35 cellular contexts compared by ENCODE assay signal in the genomic region with DNA sequence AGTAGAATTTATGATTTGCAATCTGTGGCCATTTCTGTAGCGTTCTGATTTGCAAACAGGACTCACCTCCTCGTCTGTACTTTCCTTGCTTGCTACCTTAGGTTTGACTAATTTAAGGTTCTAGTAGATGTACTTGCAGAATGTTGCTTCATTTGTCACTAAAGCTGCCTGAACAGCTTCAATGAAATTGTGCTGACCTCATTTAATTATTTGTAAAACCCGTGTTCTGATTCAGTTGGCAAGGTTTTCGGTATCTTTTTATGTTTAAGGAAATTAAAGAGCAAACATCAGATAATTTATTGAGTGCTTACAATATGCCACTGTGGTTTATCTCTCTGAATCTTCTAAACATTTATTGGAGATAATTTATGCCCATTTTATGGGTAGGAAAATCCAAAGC.
"Had no signal": no experiment of that assay in that cellular context is flagged by ENCODE, and none has a peak within 500 bp of the region (broad histone marks: within the 10 kb centered on the region; RNA-seq: fewer than 3 reads in every experiment).

No MANE protein-coding gene starts in this region.

- H3K9me3 ChIP-seq: MG63 had no signal

- DNase-seq: Karpas-422, Kasumi-1, MG63, MM.1S, MV-4-11, NCI-H1048, NCI-H1092, NCI-H1092 treated with DMSO at 0.1 percent for 48 hours, NCI-H1105, NCI-H1105 treated with DMSO at 0.1 percent for 48 hours, NCI-H1417, NCI-H1417 treated with DMSO at 0.1 percent for 48 hours, NCI-H1436, NCI-H1436 treated with DMSO at 0.1 percent for 48 hours, NCI-H146, NCI-H1694, NCI-H1694 treated with DMSO at 0.1 percent for 48 hours, NCI-H187, NCI-H187 treated with DMSO at 0.1 percent for 48 hours, NCI-H1930, NCI-H2029, NCI-H2029 treated with DMSO at 0.1 percent for 48 hours, NCI-H2081, NCI-H2081 treated with DMSO at 0.1 percent for 48 hours, NCI-H2107, NCI-H2171, NCI-H2171 treated with DMSO at 0.1 percent for 48 hours, NCI-H2227 treated with DMSO at 0.1 percent for 48 hours, NCI-H226, NCI-H345, NCI-H446, NCI-H446 treated with DMSO at 0.1 percent for 48 hours, NCI-H510A, NCI-H510A treated with DMSO at 0.1 percent for 48 hours, NCI-H524 had no signal

- H3K4me3 ChIP-seq: MG63 had no signal

- H3K36me3 ChIP-seq: MG63 had no signal
